In the genomic region with DNA sequence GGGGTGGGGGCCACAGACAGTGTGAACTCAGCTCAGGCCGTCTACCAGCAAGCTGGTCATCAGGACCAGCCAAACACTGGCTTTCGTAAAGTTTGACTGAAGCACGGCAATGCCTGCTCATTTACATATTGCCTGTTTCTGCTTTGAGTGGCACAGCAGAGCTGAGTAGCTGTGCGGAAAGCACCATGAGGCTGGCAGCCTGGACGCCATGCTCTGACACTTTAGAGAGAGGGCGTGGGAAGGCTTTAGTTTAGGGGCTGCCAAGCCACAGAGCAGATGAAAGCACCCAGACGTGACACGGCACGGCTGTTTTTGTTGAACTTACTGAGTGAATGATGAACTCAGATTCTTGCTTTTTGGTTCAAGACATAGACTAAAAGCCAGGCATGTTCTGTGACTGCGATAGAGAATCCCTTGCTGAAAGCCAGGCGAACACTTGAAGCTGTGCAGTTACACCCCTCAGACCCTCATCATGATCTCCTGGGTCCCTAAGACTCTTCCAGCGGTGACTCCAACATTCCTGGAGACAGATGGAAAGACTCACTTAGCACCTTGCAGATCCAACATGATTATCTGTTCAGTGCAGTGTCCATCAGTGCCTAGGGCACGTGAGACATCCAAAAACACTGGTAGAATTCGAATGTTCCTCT, we compare ENCODE assay signal across 8 cellular contexts.
DNase-seq lines count a peak whose midpoint lies in the region; ATAC-seq and TF ChIP-seq lines count a peak whose summit lies in the region.
"Had no signal": no experiment of that assay in that cellular context is flagged by ENCODE, and none has a peak within 500 bp of the region (broad histone marks: within the 10 kb centered on the region; RNA-seq: fewer than 3 reads in every experiment).

No MANE protein-coding gene starts in this region.

- intact Hi-C loops in activated CD8-positive, alpha-beta T cell treated with anti-CD3 and anti-CD28 coated beads for 36 hours (cut with micrococcal nuclease) = no loop called here
- intact Hi-C loops in ascending aorta (cut with DNase I) = no loop called here

- TF ChIP-seq CTCF in activated CD8-positive, alpha-beta T cell treated with anti-CD3 and anti-CD28 coated beads for 36 hours (IDR thresholded peaks at IDR 0.05) = no peak
- TF ChIP-seq CTCF in progenitor cell of endocrine pancreas (IDR thresholded peaks at IDR 0.05; ENCODE audit: unreplicated experiment) (no peak), ascending aorta (IDR thresholded peaks at IDR 0.05) (no peak)

- peak; percentile 79 for DNase-seq in activated CD8-positive, alpha-beta T cell treated with anti-CD3 and anti-CD28 coated beads for 36 hours
- DNase-seq in myocyte (ENCODE audit: low read depth) (peak; percentile 88), midbrain (lab: John Stamatoyannopoulos, UW) (no peak), progenitor cell of endocrine pancreas (ENCODE audit: low spot score, unreplicated experiment) (no peak), ascending aorta (ENCODE audit: low spot score in 2 of 2) (no peak)

- ATAC-seq in GM18870 (IDR thresholded peaks at IDR 0.05; ENCODE audit: unreplicated experiment) (peak; percentile 98), HG02623 (IDR thresholded peaks at IDR 0.05; ENCODE audit: unreplicated experiment) (peak; percentile 99)
- peak; percentile 98 for ATAC-seq in activated CD8-positive, alpha-beta T cell treated with anti-CD3 and anti-CD28 coated beads for 36 hours

- no peaks in the 10 kb centered on the region for H3K27me3 ChIP-seq in ascending aorta
- H3K27me3 ChIP-seq: SJSA1 had no signal

- H3K27me3 Mint-ChIP-seq in activated CD8-positive, alpha-beta T cell treated with anti-CD3 and anti-CD28 coated beads for 36 hours = no peaks in the 10 kb centered on the region
- no peaks in the 10 kb centered on the region for H3K27me3 Mint-ChIP-seq in progenitor cell of endocrine pancreas

- POLR2A ChIA-PET in activated CD8-positive, alpha-beta T cell treated with anti-CD3 and anti-CD28 coated beads for 36 hours (lab: Charles Lee) = interaction anchor here (0.9 kb wide), 1 partner anchor 9 kb away, joined by 3 read pairs; no protein-coding TSS in a partner anchor

- H3K4me1 ChIP-seq in ascending aorta = no peaks in the 10 kb centered on the region

- no peaks in the 10 kb centered on the region for H3K36me3 Mint-ChIP-seq in activated CD8-positive, alpha-beta T cell treated with anti-CD3 and anti-CD28 coated beads for 36 hours (ENCODE audit: low read depth)
- peaks cover 9% of the 10 kb centered on the region for H3K36me3 Mint-ChIP-seq in progenitor cell of endocrine pancreas (ENCODE audit: insufficient read depth)

- H3K9me3 ChIP-seq in ascending aorta = no peaks in the 10 kb centered on the region
- H3K9me3 ChIP-seq: SJSA1 had no signal

- H3K27ac Mint-ChIP-seq in activated CD8-positive, alpha-beta T cell treated with anti-CD3 and anti-CD28 coated beads for 36 hours = peak overlapping the region; percentile 75
- no peak overlapping the region for H3K27ac Mint-ChIP-seq in progenitor cell of endocrine pancreas

- CTCF ChIA-PET in activated CD8-positive, alpha-beta T cell treated with anti-CD3 and anti-CD28 coated beads for 36 hours (lab: Charles Lee) = interaction anchor here (1.1 kb wide), 1 partner anchor 12 kb away, joined by 3 read pairs; no protein-coding TSS in a partner anchor

- no peaks in the 10 kb centered on the region for H3K9me3 Mint-ChIP-seq in activated CD8-positive, alpha-beta T cell treated with anti-CD3 and anti-CD28 coated beads for 36 hours
- H3K9me3 Mint-ChIP-seq in progenitor cell of endocrine pancreas (ENCODE audit: low read depth) = no peaks in the 10 kb centered on the region

- H3K4me1 Mint-ChIP-seq in activated CD8-positive, alpha-beta T cell treated with anti-CD3 and anti-CD28 coated beads for 36 hours (ENCODE audit: low read depth) = peaks cover 26% of the 10 kb centered on the region
- no peaks in the 10 kb centered on the region for H3K4me1 Mint-ChIP-seq in progenitor cell of endocrine pancreas (ENCODE audit: low read depth)

- H3K36me3 ChIP-seq in ascending aorta = peaks cover 11 to 34% of the 10 kb centered on the region in 2 donors

- H3K4me3 ChIP-seq in ascending aorta = no peak overlapping the region
- H3K4me3 ChIP-seq: SJSA1 had no signal

- no peak overlapping the region for H3K27ac ChIP-seq in ascending aorta
- H3K27ac ChIP-seq: SJSA1 had no signal

- no peak overlapping the region for H3K4me3 Mint-ChIP-seq in activated CD8-positive, alpha-beta T cell treated with anti-CD3 and anti-CD28 coated beads for 36 hours
- H3K4me3 Mint-ChIP-seq in progenitor cell of endocrine pancreas (ENCODE audit: low read depth) = no peak overlapping the region

Comparison
In these comparisons a context has a peak if more than half of its experiments do, and no peak if none do; other contexts are left out.
1. DNase-seq: peak in activated CD8-positive, alpha-beta T cell treated with anti-CD3 and anti-CD28 coated beads for 36 hours (single experiment) and myocyte (single experiment); none in midbrain (single experiment), progenitor cell of endocrine pancreas (single experiment) and ascending aorta (0 of 2).
2. Peak in every context shown above with its lines, with median percentiles within 50 percentile points of each other: ATAC-seq.